In the genomic region with DNA sequence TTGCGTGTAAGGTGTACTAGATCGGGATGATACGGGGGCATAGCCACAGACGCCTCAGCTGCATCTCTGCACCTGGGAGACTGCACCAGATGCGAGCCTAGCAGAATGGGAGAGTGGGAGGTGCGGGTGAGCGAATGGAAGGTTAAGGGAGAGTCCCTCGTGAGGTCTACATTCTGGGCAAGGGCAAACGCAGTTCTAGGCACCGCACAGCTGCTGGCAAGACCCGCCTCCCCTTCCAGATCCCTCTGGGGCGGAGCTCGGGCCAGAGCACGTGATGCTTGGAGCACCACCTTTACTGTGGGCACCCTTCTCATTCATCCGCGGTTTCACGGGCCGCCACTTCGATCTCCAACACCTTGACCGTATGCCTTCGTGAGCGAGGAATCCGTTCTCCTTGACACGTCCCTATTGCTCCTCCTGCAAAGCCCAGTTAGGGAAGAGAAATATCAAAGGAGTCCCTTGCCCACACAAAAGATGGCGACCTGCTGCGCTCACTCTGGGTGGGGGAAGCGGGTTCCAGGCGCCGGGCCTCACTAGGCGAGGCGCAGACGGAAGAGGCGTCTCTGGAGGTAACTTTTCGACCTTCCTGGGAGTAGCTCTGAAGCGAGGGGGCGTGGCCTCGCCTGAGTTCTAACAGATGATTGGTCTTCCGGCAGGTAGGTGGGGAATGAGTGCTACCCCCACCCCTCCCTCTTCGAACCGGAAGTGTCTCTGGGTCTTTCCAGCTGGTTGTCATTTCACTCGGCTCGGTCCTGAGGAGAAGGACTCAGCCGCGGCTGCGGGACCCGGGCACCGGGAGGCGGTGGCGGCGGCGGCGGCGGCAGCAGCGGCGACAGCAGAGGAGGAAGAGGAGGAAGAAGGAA, we compare ENCODE assay signal across 8 cellular contexts. TPM values are rescaled to one million over a fixed set of nuclear protein-coding genes. Genes with fewer than 3 reads are reported as not detected.
A peak's percentile ranks its signal among the peaks of the same experiment; 100 is the strongest.
DNase-seq lines count a peak whose midpoint lies in the region; ATAC-seq and TF ChIP-seq lines count a peak whose summit lies in the region.

CPEB4 (plus strand) TSS at position 740 of the 863 bp plus-strand sequence. CDS start 1,385 bp downstream, outside the sequence.

- in situ Hi-C loops in ACHN (cut with HindIII; ENCODE audit: low pct_ligation_motif_present, low pct_unique_long_range_greater_than_20kb, low sequenced_read_pairs) (no loop called here), mammary epithelial cell (cut with MboI; ENCODE audit: low sequenced_read_pairs in 2 of 2) (loop anchor here in 1 of 2 donors (5.0 kb wide), 1 partner anchor 121 kb away; no protein-coding TSS in a partner anchor)

- H3K27me3 ChIP-seq in WERI-Rb-1 (ENCODE audit: insufficient read depth, low read depth, severe bottlenecking) (no peaks in the 10 kb centered on the region), mammary epithelial cell (ENCODE audit: insufficient read depth, low read length) (no peaks in the 10 kb centered on the region), iPS-20b (ENCODE audit: insufficient read depth, low read length) (peaks cover 11% of the 10 kb centered on the region; the same call in 1 of the 2 replicates)

- H3K36me3 ChIP-seq in WERI-Rb-1 (no peaks in the 10 kb centered on the region), mammary epithelial cell (ENCODE audit: insufficient read depth, low read length) (no peaks in the 10 kb centered on the region), iPS-20b (ENCODE audit: insufficient read depth, low read depth, low read length) (no peaks in the 10 kb centered on the region)

- CTCF ChIA-PET in mammary epithelial cell (lab: Charles Lee; ENCODE audit: low non-redundant PET), result no interaction called here

- 2% methylated on average over 30 of the region's 55 CpGs for WGBS in mammary epithelial cell (ENCODE audit: low coverage, missing lambda C conversion rate)

- peak; percentile 88 for ATAC-seq in GM18873 (IDR thresholded peaks at IDR 0.05; ENCODE audit: low FRiP score, unreplicated experiment)
- peak; percentile 89 for ATAC-seq in HG03139 (IDR thresholded peaks at IDR 0.05; ENCODE audit: unreplicated experiment)

- TF ChIP-seq CTCF in WERI-Rb-1 (IDR thresholded peaks at IDR 0.05; ENCODE audit: low read depth, low read length) (no peak), mammary epithelial cell (conservative IDR thresholded peaks at IDR 0.05 in 1 of 2, IDR thresholded peaks at IDR 0.05 in 1 of 2; ENCODE audit: extremely low read depth in 1 of 2, insufficient read depth in 1 of 2, low read depth in 1 of 2, low read length in 2 of 2) (no peak)

- H3K4me3 ChIP-seq in WERI-Rb-1 (ENCODE audit: low read depth, low read length), result peak within 1 kb of the TSS; percentile 85
- H3K4me3 ChIP-seq in mammary epithelial cell (replicated peaks in 1 of 3; ENCODE audit: insufficient read depth in 1 of 3, low read depth in 2 of 3, low read length in 3 of 3), result peak within 1 kb of the TSS; percentile 70 to 92 (median 73)
- H3K4me3 ChIP-seq in iPS-20b (ENCODE audit: low read length), result peak within 1 kb of the TSS; percentile 77
- H3K4me3 ChIP-seq in skin epidermis, result peak within 1 kb of the TSS; percentile 55 to 85 (median 76)

- peak within 1 kb of the TSS; percentile 98 for H2AFZ ChIP-seq in mammary epithelial cell (ENCODE audit: low read depth, low read length)

- BruUV-seq in mammary epithelial cell (replicated peaks; lab: Mats Ljungman, UMichigan), result no TSS peak

- H3K4me1 ChIP-seq in mammary epithelial cell (ENCODE audit: insufficient read depth, low read length), result peaks cover 22% of the 10 kb centered on the region
- H3K4me1 ChIP-seq in iPS-20b (ENCODE audit: insufficient read depth, low read length), result peaks cover 13% of the 10 kb centered on the region

- no peaks in the 10 kb centered on the region for H4K20me1 ChIP-seq in mammary epithelial cell (ENCODE audit: insufficient read depth, low read length)

- dilution Hi-C loops in mammary epithelial cell (cut with HindIII; ENCODE audit: low sequenced_read_pairs), result no loop called here

- H3K4me2 ChIP-seq in mammary epithelial cell (ENCODE audit: insufficient read depth, low read depth, low read length), result peak within 1 kb of the TSS; percentile 78

- intact Hi-C loops in mammary epithelial cell (cut with micrococcal nuclease), result loop anchor here (1.0 to 5.0 kb wide), 5 partner anchors 30 to 176 kb away; no protein-coding TSS in a partner anchor

- DNase-seq in ACHN, result peak; percentile 98
- DNase-seq in NCI-H2227 (lab: John Stamatoyannopoulos, UW; ENCODE audit: unreplicated experiment), result peak; percentile 97
- DNase-seq in WERI-Rb-1, result peak; percentile 99
- peak; percentile 99 for DNase-seq in mammary epithelial cell

- H3K9me3 ChIP-seq in WERI-Rb-1 (ENCODE audit: severe bottlenecking) (no peaks in the 10 kb centered on the region), mammary epithelial cell (replicated peaks; ENCODE audit: insufficient read depth, low read length) (peaks cover 3% of the 10 kb centered on the region), iPS-20b (ENCODE audit: insufficient read depth, low read depth, low read length) (no peaks in the 10 kb centered on the region)

- H3K79me2 ChIP-seq in mammary epithelial cell (ENCODE audit: insufficient read depth, low read length), result peaks cover 34% of the 10 kb centered on the region

- H3K9ac ChIP-seq in mammary epithelial cell (ENCODE audit: insufficient read depth, low read length) (peak within 1 kb of the TSS; percentile 94), iPS-20b (ENCODE audit: low read depth, low read length) (peak within 1 kb of the TSS; percentile 95)

- peak within 1 kb of the TSS; percentile 98 for H3K27ac ChIP-seq in WERI-Rb-1
- H3K27ac ChIP-seq in mammary epithelial cell (ENCODE audit: insufficient read depth, low read depth, low read length), result peak within 1 kb of the TSS; percentile 92
- peak within 1 kb of the TSS; percentile 100 for H3K27ac ChIP-seq in iPS-20b (ENCODE audit: low read length)
- H3K27ac ChIP-seq in skin epidermis, result peak within 1 kb of the TSS; percentile 64 to 99 (median 94)

RNA-seq across cellular contexts. Expression of gene CPEB4, which starts in this region (rescaled TPM):
- 10 to 100 TPM; 29.1 to 44.5 TPM for total RNA-seq in mammary epithelial cell
- 12.0 TPM for polyA plus RNA-seq in mammary epithelial cell
- polyA minus RNA-seq in mammary epithelial cell, result 9.6 TPM

Comparison
In these comparisons a context has a peak if more than half of its experiments do, and no peak if none do; other contexts are left out.
1. Peak in every context shown above with its lines: DNase-seq, ATAC-seq, H3K4me3 ChIP-seq and H3K27ac ChIP-seq.